12 cellular contexts compared by ENCODE assay signal in the genomic region with DNA sequence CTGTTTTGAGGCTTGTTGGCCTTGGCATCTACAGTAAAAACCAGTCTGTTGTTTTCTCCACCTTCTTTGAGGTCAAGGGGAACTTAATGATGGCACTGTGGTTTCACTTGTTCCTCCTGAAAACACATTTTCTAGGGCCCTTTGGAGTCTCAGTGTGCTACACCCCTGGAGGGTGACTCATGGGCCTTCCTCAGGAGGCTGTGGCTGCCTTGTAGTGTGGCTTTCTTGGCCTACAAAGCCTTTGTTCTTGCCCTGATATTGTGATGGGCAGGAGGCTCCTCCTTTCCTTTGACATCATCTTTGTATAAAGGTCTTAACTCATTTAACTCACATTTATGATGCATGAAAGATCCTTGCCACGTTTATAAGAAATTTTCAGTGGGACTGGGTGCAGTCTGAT. TPM values are rescaled to one million over a fixed set of nuclear protein-coding genes. Genes with fewer than 3 reads are reported as not detected.
DNase-seq lines count a peak whose midpoint lies in the region; ATAC-seq and TF ChIP-seq lines count a peak whose summit lies in the region.
"Had no signal": no experiment of that assay in that cellular context is flagged by ENCODE, and none has a peak within 500 bp of the region (broad histone marks: within the 10 kb centered on the region; RNA-seq: fewer than 3 reads in every experiment).

No MANE protein-coding gene starts in this region.

- intact Hi-C loops in esophagus muscularis mucosa (cut with DNase I) (no loop called here), lower leg skin (cut with DNase I; ENCODE audit: low total_unique reads) (no loop called here)

- TF ChIP-seq CTCF in esophagus muscularis mucosa (IDR thresholded peaks at IDR 0.05) (no peak), lower leg skin (IDR thresholded peaks at IDR 0.05) (no peak)

- no peaks in the 10 kb centered on the region for H3K9me3 Mint-ChIP-seq in stimulated activated memory B cell treated with anti-CD40 and anti-IgM and Interleukin-4, amounts not matched to agents 10 μg/mL and 1 μg/mL and 100 μg/mL, for 72 hours

- H3K27me3 ChIP-seq in esophagus muscularis mucosa = no peaks in the 10 kb centered on the region
- H3K27me3 ChIP-seq: uterus had no signal

- no peaks in the 10 kb centered on the region for H3K27me3 Mint-ChIP-seq in stimulated activated memory B cell treated with anti-CD40 and anti-IgM and Interleukin-4, amounts not matched to agents 10 μg/mL and 1 μg/mL and 100 μg/mL, for 72 hours

- TF ChIP-seq EP300 in esophagus muscularis mucosa (IDR thresholded peaks at IDR 0.05) = no peak

- WGBS in esophagus muscularis mucosa = 53% methylated on average over 1 of the region's 1 CpG
- 54 to 56% methylated on average over 1 of the region's 1 CpG for WGBS in lower leg skin, 2 donors

- H3K4me1 ChIP-seq in esophagus muscularis mucosa = no peaks in the 10 kb centered on the region
- H3K4me1 ChIP-seq: uterus had no signal

- DNase-seq in NOMO-1 (lab: John Stamatoyannopoulos, UW; ENCODE audit: unreplicated experiment in 2 of 2) (peak; percentile 39 to 63), amygdala (lab: John Stamatoyannopoulos, UW) (no peak), esophagus muscularis mucosa (ENCODE audit: extremely low spot score) (no peak), lower leg skin (ENCODE audit: low spot score in 2 of 2) (no peak)
- DNase-seq in activated CD8-positive, alpha-beta memory T cell treated with anti-CD3 and anti-CD28 coated beads for 24 hours = peak; percentile 57
- DNase-seq: kidney glomerular epithelial cell, NCI-H446, uterus had no signal

- peak; percentile 33 for ATAC-seq in esophagus mucosa
- peak; percentile 81 for ATAC-seq in stimulated activated memory B cell treated with anti-CD40 and anti-IgM and Interleukin-4, amounts not matched to agents 10 μg/mL and 1 μg/mL and 100 μg/mL, for 72 hours
- no peak for ATAC-seq in GM21390 (IDR thresholded peaks at IDR 0.05; ENCODE audit: unreplicated experiment)

- no peak overlapping the region for H3K4me3 ChIP-seq in esophagus muscularis mucosa
- no peak overlapping the region for H3K4me3 ChIP-seq in lower leg skin (ENCODE audit: low read depth, poor library complexity, severe bottlenecking)
- H3K4me3 ChIP-seq: uterus had no signal

- peak overlapping the region; percentile 35 for H3K27ac Mint-ChIP-seq in stimulated activated memory B cell treated with anti-CD40 and anti-IgM and Interleukin-4, amounts not matched to agents 10 μg/mL and 1 μg/mL and 100 μg/mL, for 72 hours

- no peak overlapping the region for H3K27ac ChIP-seq in esophagus muscularis mucosa (replicated peaks in 1 of 4)
- H3K27ac ChIP-seq: HL-60, uterus had no signal

- H3K36me3 ChIP-seq in esophagus muscularis mucosa = no peaks in the 10 kb centered on the region
- H3K36me3 ChIP-seq: uterus had no signal

- no peaks in the 10 kb centered on the region for H3K36me3 Mint-ChIP-seq in stimulated activated memory B cell treated with anti-CD40 and anti-IgM and Interleukin-4, amounts not matched to agents 10 μg/mL and 1 μg/mL and 100 μg/mL, for 72 hours

- H3K9me3 ChIP-seq in esophagus muscularis mucosa = peaks cover 0 to under 1% (median 0%) of the 10 kb centered on the region in 4 donors
- H3K9me3 ChIP-seq: uterus had no signal

- TF ChIP-seq POLR2A in esophagus muscularis mucosa (IDR thresholded peaks at IDR 0.05; ENCODE audit: low read depth) (no peak), lower leg skin (IDR thresholded peaks at IDR 0.05) (no peak)

- H3K4me3 Mint-ChIP-seq in stimulated activated memory B cell treated with anti-CD40 and anti-IgM and Interleukin-4, amounts not matched to agents 10 μg/mL and 1 μg/mL and 100 μg/mL, for 72 hours = no peak overlapping the region

- H3K4me1 Mint-ChIP-seq in stimulated activated memory B cell treated with anti-CD40 and anti-IgM and Interleukin-4, amounts not matched to agents 10 μg/mL and 1 μg/mL and 100 μg/mL, for 72 hours = peaks cover 6% of the 10 kb centered on the region

RNA-seq across cellular contexts. Expression of a gene that starts 56.3 kb away (rescaled TPM):
- total RNA-seq in esophagus mucosa (35.1 TPM), esophagus muscularis mucosa (10 to 100 TPM; 41.8 to 54.0 (median 48.6) TPM), lower leg skin (10 to 100 TPM; 40.1 to 58.6 (median 52.7) TPM)

Comparison
In these comparisons a context has a peak if more than half of its experiments do, and no peak if none do; other contexts are left out.
1. DNase-seq: peak in NOMO-1 (2 of 2) and activated CD8-positive, alpha-beta memory T cell treated with anti-CD3 and anti-CD28 coated beads for 24 hours (single experiment); none in amygdala (0 of 56), esophagus muscularis mucosa (single experiment) and lower leg skin (0 of 2).